In genomic region chr18:37649930-37650329, GRCh38 we compare ENCODE assay signal across 22 cellular contexts.
"Had no signal": no experiment of that assay in that cellular context is flagged by ENCODE, and none has a peak within 500 bp of the region (broad histone marks: within the 10 kb centered on the region; RNA-seq: fewer than 3 reads in every experiment).

No MANE protein-coding gene starts in this region.

- H3K36me3 ChIP-seq: esophagus muscularis mucosa, gastroesophageal sphincter, heart left ventricle, left lung, lower lobe of right lung had no signal

- H3K4me1 ChIP-seq: esophagus muscularis mucosa, gastroesophageal sphincter, heart left ventricle, left lung, lower lobe of right lung had no signal

- FAIRE-seq: endothelial cell of umbilical vein had no signal

- H3K27ac ChIP-seq: coronary artery, dorsolateral prefrontal cortex, esophagus muscularis mucosa, gastroesophageal sphincter, heart left ventricle, hepatocyte, left lung, lower lobe of right lung had no signal

- ATAC-seq: gastroesophageal sphincter; heart left ventricle; left cardiac atrium; left lung; left ventricle myocardium superior; lower lobe of right lung; mucosa of descending colon; naive thymus-derived CD8-positive, alpha-beta T cell had no signal

- H3K27me3 ChIP-seq: esophagus muscularis mucosa, heart left ventricle, hepatocyte, left lung had no signal

- DNase-seq: dermis blood vessel endothelial cell; dorsolateral prefrontal cortex; effector CD4-positive, alpha-beta T cell; effector memory CD4-positive, alpha-beta T cell; foreskin melanocyte; heart left ventricle; hypothalamus; immature natural killer cell; islet precursor cell; left cardiac atrium; left lung; left ventricle myocardium superior; lower lobe of right lung; mesenchymal stem cell; mucosa of descending colon; naive B cell; naive thymus-derived CD8-positive, alpha-beta T cell had no signal

- H3K4me3 ChIP-seq: coronary artery, dorsolateral prefrontal cortex, esophagus muscularis mucosa, gastroesophageal sphincter, heart left ventricle, hepatocyte, left lung, lower lobe of right lung, mucosa of descending colon had no signal
